1 cellular context compared by ENCODE assay signal in the genomic region with DNA sequence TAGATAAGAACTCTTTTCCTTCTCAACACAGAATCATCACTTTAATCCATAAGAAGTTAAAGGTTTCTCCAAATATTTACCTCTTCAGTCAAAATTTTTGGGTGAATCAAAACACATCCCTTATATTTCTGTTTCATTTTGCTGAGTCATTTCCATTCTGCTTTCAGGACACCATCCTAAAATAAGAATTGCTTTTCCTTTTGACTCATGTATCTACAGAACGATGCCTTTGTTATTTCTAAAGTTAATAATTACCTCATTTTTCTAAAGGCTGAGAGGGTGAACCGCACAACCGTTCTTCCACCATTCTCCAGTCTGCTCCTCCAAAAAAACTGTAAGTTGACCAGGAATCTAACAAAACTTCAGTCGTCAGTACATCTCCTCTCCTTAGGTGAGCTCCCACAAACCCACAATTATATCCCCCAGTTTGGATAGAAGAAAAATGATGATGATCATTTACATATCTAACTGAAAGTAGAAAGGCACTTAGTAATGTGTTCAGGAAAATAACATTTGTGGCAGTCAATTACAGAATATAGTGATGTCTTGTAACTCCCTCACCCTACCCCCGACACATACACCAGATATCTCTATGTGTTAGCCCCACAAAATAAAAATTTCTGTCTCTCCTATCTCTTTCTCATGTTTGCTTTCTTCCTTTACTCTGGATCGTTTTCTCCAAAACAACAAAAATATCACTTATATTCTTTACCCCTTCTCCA.
TF ChIP-seq lines count a peak whose summit lies in the region.

No MANE protein-coding gene starts in this region.

TF ChIP-seq in GM12878, 131 proteins besides CTCF, POLR2A, EP300 and RAD21 (continued from another document):
- peak; percentile 63; the same call in 1 of the 2 replicates for TF ChIP-seq MEF2A (IDR thresholded peaks at IDR 0.05; ENCODE audit: insufficient read depth, low read depth, low read length)
